In the genomic region with DNA sequence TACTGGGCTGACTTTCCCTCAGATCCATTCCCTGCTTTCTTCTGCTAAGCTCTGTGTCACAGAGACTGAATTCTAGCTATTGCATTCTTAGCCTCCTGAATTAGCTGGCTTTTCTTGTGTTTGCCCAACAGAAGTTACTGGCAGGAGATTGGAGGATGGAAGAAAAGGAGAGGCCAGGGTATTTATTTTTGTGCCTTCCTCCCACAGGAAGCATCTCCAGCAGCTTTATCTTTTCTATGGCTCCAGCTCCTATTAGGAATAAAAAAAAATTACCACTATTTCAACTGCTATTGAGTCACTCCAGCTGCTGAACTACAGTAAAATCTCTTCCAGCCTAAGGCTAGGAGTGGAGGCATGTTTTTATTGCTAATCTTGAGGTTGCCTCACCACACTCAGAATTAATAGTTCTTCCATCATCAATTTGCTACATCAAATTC, we compare ENCODE assay signal across 15 cellular contexts.
DNase-seq lines count a peak whose midpoint lies in the region; ATAC-seq and TF ChIP-seq lines count a peak whose summit lies in the region.
"Had no signal": no experiment of that assay in that cellular context is flagged by ENCODE, and none has a peak within 500 bp of the region (broad histone marks: within the 10 kb centered on the region; RNA-seq: fewer than 3 reads in every experiment).

No MANE protein-coding gene starts in this region.

- ATAC-seq in stimulated activated naive CD8-positive, alpha-beta T cell treated with anti-CD3 and anti-CD28 coated beads, Interleukin-15, amount 100 ng/mL, for 72 hours: no peak
- ATAC-seq in HG03460 (IDR thresholded peaks at IDR 0.05; ENCODE audit: unreplicated experiment): no peak
- ATAC-seq: activated CD8-positive, alpha-beta memory T cell treated with anti-CD3 and anti-CD28 coated beads, Interleukin-2, amount 10 ng/mL, durations not matched to agents 7 days and 5 days; activated naive CD8-positive, alpha-beta T cell treated with anti-CD3 and anti-CD28 coated beads, Interleukin-2, amount 50 U/mL, for 24 hours; CD8-positive, alpha-beta T cell; psoas muscle had no signal

- CTCF ChIA-PET in RWPE1 (lab: Yijun Ruan, JAX): interaction anchor here (0.7 kb wide), 1 partner anchor 1030 kb away, joined by 5 read pairs; no protein-coding TSS in a partner anchor

- H3K9me3 ChIP-seq in neural progenitor cell (ENCODE audit: low read depth): no peaks in the 10 kb centered on the region
- H3K9me3 ChIP-seq: psoas muscle, stomach had no signal

- DNase-seq in COLO829 (ENCODE audit: low spot score) (peak; percentile 35), RWPE1 (ENCODE audit: low spot score) (peak; percentile 6), fibroblast of mammary gland (ENCODE audit: low read depth) (peak; percentile 36), neural progenitor cell (ENCODE audit: low spot score) (peak; percentile 20), posterior cingulate gyrus (no peak)
- DNase-seq in stimulated activated naive CD8-positive, alpha-beta T cell treated with anti-CD3 and anti-CD28 coated beads, Interleukin-15, amount 100 ng/mL, for 72 hours: no peak
- DNase-seq in effector CD8-positive, alpha-beta T cell (lab: John Stamatoyannopoulos, UW): no peak
- DNase-seq: activated CD8-positive, alpha-beta memory T cell treated with anti-CD3 and anti-CD28 coated beads, Interleukin-2, amount 10 ng/mL, durations not matched to agents 7 days and 5 days; activated naive CD8-positive, alpha-beta T cell treated with anti-CD3 and anti-CD28 coated beads, Interleukin-2, amount 50 U/mL, for 24 hours; CD8-positive, alpha-beta T cell; mesendoderm; psoas muscle; RPMI8226; stomach had no signal

- no peaks in the 10 kb centered on the region for H3K27me3 ChIP-seq in neural progenitor cell
- H3K27me3 ChIP-seq: stomach had no signal

- H3K36me3 ChIP-seq in neural progenitor cell: no peaks in the 10 kb centered on the region
- H3K36me3 ChIP-seq: stomach had no signal

- H3K27me3 Mint-ChIP-seq in neural progenitor cell (ENCODE audit: insufficient read depth, low read depth): no peaks in the 10 kb centered on the region
- H3K27me3 Mint-ChIP-seq in stimulated activated naive CD8-positive, alpha-beta T cell treated with anti-CD3 and anti-CD28 coated beads, Interleukin-15, amount 100 ng/mL, for 72 hours: no peaks in the 10 kb centered on the region
- H3K27me3 Mint-ChIP-seq: activated CD8-positive, alpha-beta memory T cell treated with anti-CD3 and anti-CD28 coated beads, Interleukin-2, amount 10 ng/mL, durations not matched to agents 7 days and 5 days; activated naive CD8-positive, alpha-beta T cell treated with anti-CD3 and anti-CD28 coated beads, Interleukin-2, amount 50 U/mL, for 24 hours had no signal

- H3K79me2 ChIP-seq in neural progenitor cell (ENCODE audit: low read depth): no peaks in the 10 kb centered on the region

- H3K9me3 Mint-ChIP-seq in neural progenitor cell: peaks cover 3% of the 10 kb centered on the region
- peaks cover 5 to 11% of the 10 kb centered on the region in 2 donors for H3K9me3 Mint-ChIP-seq in stimulated activated naive CD8-positive, alpha-beta T cell treated with anti-CD3 and anti-CD28 coated beads, Interleukin-15, amount 100 ng/mL, for 72 hours

- peak overlapping the region; percentile 18 for H3K4me2 ChIP-seq in neural progenitor cell

- no peaks in the 10 kb centered on the region for H3K4me1 Mint-ChIP-seq in neural progenitor cell
- H3K4me1 Mint-ChIP-seq in stimulated activated naive CD8-positive, alpha-beta T cell treated with anti-CD3 and anti-CD28 coated beads, Interleukin-15, amount 100 ng/mL, for 72 hours: no peaks in the 10 kb centered on the region
- H3K4me1 Mint-ChIP-seq: activated CD8-positive, alpha-beta memory T cell treated with anti-CD3 and anti-CD28 coated beads, Interleukin-2, amount 10 ng/mL, durations not matched to agents 7 days and 5 days; activated naive CD8-positive, alpha-beta T cell treated with anti-CD3 and anti-CD28 coated beads, Interleukin-2, amount 50 U/mL, for 24 hours had no signal

- no peak overlapping the region for H3K4me3 ChIP-seq in fibroblast of mammary gland (ENCODE audit: control insufficient read depth, low read depth, low read length)
- no peak overlapping the region for H3K4me3 ChIP-seq in neural progenitor cell
- H3K4me3 ChIP-seq: psoas muscle, stomach had no signal

- TF ChIP-seq CTCF in RWPE1 (conservative IDR thresholded peaks at IDR 0.05; ENCODE audit: low read depth) (no peak), fibroblast of mammary gland (conservative IDR thresholded peaks at IDR 0.05; ENCODE audit: control insufficient read depth, insufficient read depth, low read depth, low read length) (no peak), neural progenitor cell (IDR thresholded peaks at IDR 0.05) (no peak)

- intact Hi-C loops in posterior cingulate gyrus (cut with DNase I): no loop called here

- peak overlapping the region; percentile 28 for H2AFZ ChIP-seq in neural progenitor cell (replicated peaks)

- POLR2A ChIA-PET in RWPE1 (lab: Yijun Ruan, JAX; ENCODE audit: low non-redundant PET): no interaction called here

- H3K36me3 Mint-ChIP-seq in neural progenitor cell: no peaks in the 10 kb centered on the region
- H3K36me3 Mint-ChIP-seq: activated CD8-positive, alpha-beta memory T cell treated with anti-CD3 and anti-CD28 coated beads, Interleukin-2, amount 10 ng/mL, durations not matched to agents 7 days and 5 days; CD8-positive, alpha-beta T cell had no signal

- H4K20me1 ChIP-seq in neural progenitor cell (ENCODE audit: low read depth): no peaks in the 10 kb centered on the region

- peaks cover 10% of the 10 kb centered on the region for H3K4me1 ChIP-seq in neural progenitor cell
- H3K4me1 ChIP-seq: psoas muscle, stomach had no signal

- no peak overlapping the region for H3K27ac Mint-ChIP-seq in neural progenitor cell
- no peak overlapping the region for H3K27ac Mint-ChIP-seq in stimulated activated naive CD8-positive, alpha-beta T cell treated with anti-CD3 and anti-CD28 coated beads, Interleukin-15, amount 100 ng/mL, for 72 hours
- H3K27ac Mint-ChIP-seq: activated CD8-positive, alpha-beta memory T cell treated with anti-CD3 and anti-CD28 coated beads, Interleukin-2, amount 10 ng/mL, durations not matched to agents 7 days and 5 days; activated naive CD8-positive, alpha-beta T cell treated with anti-CD3 and anti-CD28 coated beads, Interleukin-2, amount 50 U/mL, for 24 hours; CD8-positive, alpha-beta T cell had no signal

- no peak overlapping the region for H3K4me3 Mint-ChIP-seq in neural progenitor cell
- no peak overlapping the region for H3K4me3 Mint-ChIP-seq in stimulated activated naive CD8-positive, alpha-beta T cell treated with anti-CD3 and anti-CD28 coated beads, Interleukin-15, amount 100 ng/mL, for 72 hours
- H3K4me3 Mint-ChIP-seq: activated CD8-positive, alpha-beta memory T cell treated with anti-CD3 and anti-CD28 coated beads, Interleukin-2, amount 10 ng/mL, durations not matched to agents 7 days and 5 days; activated naive CD8-positive, alpha-beta T cell treated with anti-CD3 and anti-CD28 coated beads, Interleukin-2, amount 50 U/mL, for 24 hours; CD8-positive, alpha-beta T cell had no signal

- H3K27ac ChIP-seq in RWPE1 (no peak overlapping the region), neural progenitor cell (no peak overlapping the region)
- H3K27ac ChIP-seq: psoas muscle, stomach had no signal

- no peaks in the 10 kb centered on the region for H3F3A ChIP-seq in neural progenitor cell (ENCODE audit: low read depth)

- H3K9ac ChIP-seq in neural progenitor cell: no peak overlapping the region

Comparison
In these comparisons a context has a peak if more than half of its experiments do, and no peak if none do; other contexts are left out.
1. DNase-seq: peak in COLO829 (single experiment), RWPE1 (single experiment), fibroblast of mammary gland (single experiment) and neural progenitor cell (single experiment); none in posterior cingulate gyrus (0 of 10), stimulated activated naive CD8-positive, alpha-beta T cell treated with anti-CD3 and anti-CD28 coated beads, Interleukin-15, amount 100 ng/mL, for 72 hours (0 of 2) and effector CD8-positive, alpha-beta T cell (single experiment).